Comparison of ENCODE assay signal across 1 cellular context in the genomic region with DNA sequence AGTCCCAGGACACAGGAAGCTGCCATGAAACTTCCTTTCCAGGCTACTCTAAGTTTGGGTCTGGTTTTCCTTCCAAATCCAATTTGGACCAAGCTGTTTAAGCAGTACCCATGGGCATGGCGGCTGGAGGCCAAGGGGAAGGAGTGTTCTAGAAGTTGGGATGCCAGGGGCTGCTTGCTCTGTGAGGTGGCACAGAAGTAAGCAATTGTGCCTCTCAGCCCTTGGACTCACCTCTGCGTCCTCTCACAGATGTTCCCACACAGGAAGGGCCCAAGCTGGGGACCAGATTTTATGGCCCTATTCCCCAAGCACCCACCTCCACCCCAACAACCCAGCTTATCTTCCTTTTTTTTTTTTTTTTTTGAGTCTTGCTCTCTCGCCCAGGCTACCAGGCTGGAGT.
TF ChIP-seq lines count a peak whose summit lies in the region.

No MANE protein-coding gene starts in this region.

TF ChIP-seq in HepG2, 621 proteins besides CTCF, POLR2A, EP300 and RAD21:
- TF ChIP-seq NR2F6 (IDR thresholded peaks at IDR 0.05) (no peak), NR2F6 (CRISPR knock-in tag; IDR thresholded peaks at IDR 0.05) (no peak), ZNF850 (CRISPR knock-in tag; conservative IDR thresholded peaks at IDR 0.05) (no peak), GATAD2A (CRISPR knock-in tag; IDR thresholded peaks at IDR 0.05) (no peak), ZSCAN30 (CRISPR knock-in tag; IDR thresholded peaks at IDR 0.05) (no peak), PAX8 (CRISPR knock-in tag; IDR thresholded peaks at IDR 0.05; ENCODE audit: borderline replicate concordance) (no peak), SOX5 (CRISPR knock-in tag; IDR thresholded peaks at IDR 0.05; ENCODE audit: borderline replicate concordance) (no peak), HMG20A (CRISPR knock-in tag; IDR thresholded peaks at IDR 0.05; ENCODE audit: borderline replicate concordance) (no peak), RFX3 (CRISPR knock-in tag; IDR thresholded peaks at IDR 0.05) (no peak), ZFP36 (IDR thresholded peaks at IDR 0.05; ENCODE audit: borderline replicate concordance, low read depth, low read length, partially characterized antibody) (no peak), MTA1 (CRISPR knock-in tag; IDR thresholded peaks at IDR 0.05; ENCODE audit: borderline replicate concordance) (no peak), ZNF891 (CRISPR knock-in tag; IDR thresholded peaks at IDR 0.05) (no peak)
- TF ChIP-seq, protein P1, sequence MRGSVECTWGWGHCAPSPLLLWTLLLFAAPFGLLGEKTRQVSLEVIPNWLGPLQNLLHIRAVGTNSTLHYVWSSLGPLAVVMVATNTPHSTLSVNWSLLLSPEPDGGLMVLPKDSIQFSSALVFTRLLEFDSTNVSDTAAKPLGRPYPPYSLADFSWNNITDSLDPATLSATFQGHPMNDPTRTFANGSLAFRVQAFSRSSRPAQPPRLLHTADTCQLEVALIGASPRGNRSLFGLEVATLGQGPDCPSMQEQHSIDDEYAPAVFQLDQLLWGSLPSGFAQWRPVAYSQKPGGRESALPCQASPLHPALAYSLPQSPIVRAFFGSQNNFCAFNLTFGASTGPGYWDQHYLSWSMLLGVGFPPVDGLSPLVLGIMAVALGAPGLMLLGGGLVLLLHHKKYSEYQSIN (CRISPR knock-in tag; IDR thresholded peaks at IDR 0.05; ENCODE audit: borderline replicate concordance): no peak
